1 cellular context compared by ENCODE assay signal in the genomic region with DNA sequence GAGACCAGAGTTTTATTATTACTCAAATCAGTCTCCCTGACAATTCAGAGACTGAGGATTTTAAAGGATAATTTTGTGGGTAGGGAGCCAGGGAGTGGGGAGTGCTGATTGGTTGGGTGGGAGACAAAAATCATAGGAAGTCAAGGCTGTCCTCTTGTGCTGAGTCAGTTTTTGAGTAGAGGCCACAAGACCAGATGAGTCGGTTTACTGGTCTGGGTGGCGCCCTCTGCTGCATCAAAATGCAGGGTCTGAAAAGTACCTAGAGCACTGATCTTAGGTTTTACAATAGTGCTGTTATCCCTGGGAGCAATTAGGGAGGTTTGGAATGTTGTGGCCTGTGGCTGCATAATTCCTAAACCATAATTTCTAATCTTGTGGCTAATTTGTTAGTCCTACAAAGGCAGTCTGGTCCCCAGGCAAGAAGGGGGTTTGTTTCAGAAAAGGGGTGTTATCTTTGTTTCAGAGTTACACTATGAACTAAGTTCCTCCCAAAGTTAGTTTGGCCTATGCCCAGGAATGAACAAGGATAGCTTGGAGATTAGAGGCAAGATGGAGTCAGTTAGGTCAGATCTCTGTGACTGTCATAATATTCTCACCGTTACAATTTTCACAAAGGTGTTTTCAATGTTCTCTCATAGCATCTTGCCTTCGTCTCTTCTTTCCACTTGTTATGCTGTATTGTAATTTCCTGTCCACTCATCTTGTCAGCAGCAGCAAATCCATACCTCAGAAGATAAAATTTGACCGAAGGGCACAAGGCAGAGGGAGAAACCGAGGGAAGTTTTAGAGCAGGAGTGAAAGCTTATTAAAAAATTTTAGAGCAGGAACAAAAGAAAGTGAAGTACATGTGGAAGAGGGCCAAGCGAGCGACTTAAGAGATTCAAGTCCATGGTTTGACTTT.
A peak's percentile ranks its signal among the peaks of the same experiment; 100 is the strongest.
TF ChIP-seq lines count a peak whose summit lies in the region.

No MANE protein-coding gene starts in this region.

TF ChIP-seq in K562, 482 proteins besides CTCF, POLR2A, EP300 and RAD21 (continued from another document and continues in another):
- TF ChIP-seq, protein P1, sequence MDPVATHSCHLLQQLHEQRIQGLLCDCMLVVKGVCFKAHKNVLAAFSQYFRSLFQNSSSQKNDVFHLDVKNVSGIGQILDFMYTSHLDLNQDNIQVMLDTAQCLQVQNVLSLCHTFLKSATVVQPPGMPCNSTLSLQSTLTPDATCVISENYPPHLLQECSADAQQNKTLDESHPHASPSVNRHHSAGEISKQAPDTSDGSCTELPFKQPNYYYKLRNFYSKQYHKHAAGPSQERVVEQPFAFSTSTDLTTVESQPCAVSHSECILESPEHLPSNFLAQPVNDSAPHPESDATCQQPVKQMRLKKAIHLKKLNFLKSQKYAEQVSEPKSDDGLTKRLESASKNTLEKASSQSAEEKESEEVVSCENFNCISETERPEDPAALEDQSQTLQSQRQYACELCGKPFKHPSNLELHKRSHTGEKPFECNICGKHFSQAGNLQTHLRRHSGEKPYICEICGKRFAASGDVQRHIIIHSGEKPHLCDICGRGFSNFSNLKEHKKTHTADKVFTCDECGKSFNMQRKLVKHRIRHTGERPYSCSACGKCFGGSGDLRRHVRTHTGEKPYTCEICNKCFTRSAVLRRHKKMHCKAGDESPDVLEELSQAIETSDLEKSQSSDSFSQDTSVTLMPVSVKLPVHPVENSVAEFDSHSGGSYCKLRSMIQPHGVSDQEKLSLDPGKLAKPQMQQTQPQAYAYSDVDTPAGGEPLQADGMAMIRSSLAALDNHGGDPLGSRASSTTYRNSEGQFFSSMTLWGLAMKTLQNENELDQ (CRISPR knock-in tag; IDR thresholded peaks at IDR 0.05; ENCODE audit: borderline replicate concordance), result no peak
- TF ChIP-seq ZNF445 (CRISPR knock-in tag; IDR thresholded peaks at IDR 0.05; ENCODE audit: low read depth) (no peak), MAFG (tag; conservative IDR thresholded peaks at IDR 0.05) (peak; percentile 85), ZNF282 (CRISPR knock-in tag; IDR thresholded peaks at IDR 0.05) (no peak), TRIM28 (IDR thresholded peaks at IDR 0.05) (no peak), POLR2AphosphoS2 (IDR thresholded peaks at IDR 0.05; ENCODE audit: low read length) (no peak), ZNF274 (IDR thresholded peaks at IDR 0.05; ENCODE audit: borderline replicate concordance, low read depth, low read length) (no peak), TBL1XR1 (IDR thresholded peaks at IDR 0.05; ENCODE audit: low read length in 2 of 2) (no peak), RBM25 (IDR thresholded peaks at IDR 0.05; ENCODE audit: low read depth, low read length, severe bottlenecking) (no peak), PHB (CRISPR knock-in tag; IDR thresholded peaks at IDR 0.05) (no peak), GATA2 (CRISPR knock-in tag; IDR thresholded peaks at IDR 0.05) (no peak), PCBP1 (IDR thresholded peaks at IDR 0.05; ENCODE audit: low read depth, low read length, poor library complexity, severe bottlenecking) (no peak), EP400 (IDR thresholded peaks at IDR 0.05) (no peak), TAF7 (tag; IDR thresholded peaks at IDR 0.05) (no peak), TEAD4 (IDR thresholded peaks at IDR 0.05; ENCODE audit: low read length) (no peak), TEAD4 (CRISPR knock-in tag; IDR thresholded peaks at IDR 0.05; ENCODE audit: borderline replicate concordance) (no peak), ZKSCAN1 (IDR thresholded peaks at IDR 0.05; ENCODE audit: low read depth, low read length) (no peak), KLF13 (tag; IDR thresholded peaks at IDR 0.05; ENCODE audit: borderline replicate concordance, low read depth) (no peak)
- TF ChIP-seq, protein P2, sequence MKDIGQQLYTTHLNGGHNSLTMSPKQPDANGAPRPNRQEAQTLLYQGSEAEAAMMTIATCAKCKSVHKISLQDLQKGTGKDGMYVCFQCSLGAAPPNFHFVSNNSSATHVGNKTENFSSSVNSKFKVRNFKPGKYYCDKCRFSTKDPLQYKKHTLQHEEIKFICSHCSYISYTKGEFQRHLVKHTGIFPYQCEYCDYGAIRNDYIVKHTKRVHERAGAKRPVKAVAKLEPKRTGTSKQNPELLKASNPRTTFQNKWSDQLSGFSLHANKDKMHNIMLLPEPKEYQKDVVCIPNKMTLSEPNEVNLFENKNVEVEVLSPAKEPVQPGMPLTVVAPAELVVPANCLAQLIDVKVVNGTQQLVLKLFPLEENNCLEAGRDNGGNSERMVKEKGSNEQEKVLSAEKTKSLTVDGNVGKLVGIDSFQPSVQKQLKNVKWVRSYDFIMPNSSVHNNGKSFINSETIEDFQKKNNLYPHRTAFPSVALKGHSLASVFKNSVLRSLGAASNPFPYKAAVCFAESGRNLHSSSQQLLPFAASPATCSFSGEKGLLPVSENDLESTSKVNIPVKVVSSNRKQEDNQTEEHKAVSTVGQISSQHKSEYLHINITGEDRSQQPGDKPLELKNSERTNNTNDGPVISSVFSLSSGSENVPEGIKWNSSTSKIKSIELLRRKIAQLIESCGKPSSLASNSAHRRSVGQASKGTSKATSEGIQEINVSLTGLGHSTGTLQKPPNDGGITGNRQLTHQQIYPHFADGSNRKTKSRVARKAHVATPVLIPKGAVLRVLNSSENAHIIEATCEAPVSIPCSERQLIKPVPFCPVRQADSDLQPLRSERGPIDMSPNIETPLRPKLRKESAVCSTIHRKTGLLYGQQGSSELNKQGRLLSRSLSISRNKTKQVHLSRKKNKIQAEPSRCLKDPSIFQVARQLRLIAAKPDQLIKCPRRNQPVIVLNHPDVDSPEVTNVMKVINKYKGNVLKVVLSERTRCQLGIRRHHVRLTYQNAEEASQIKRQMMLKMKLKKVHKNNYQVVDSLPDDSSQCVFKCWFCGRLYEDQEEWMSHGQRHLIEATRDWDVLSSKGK (CRISPR knock-in tag; IDR thresholded peaks at IDR 0.05), result no peak
- TF ChIP-seq, protein P3, sequence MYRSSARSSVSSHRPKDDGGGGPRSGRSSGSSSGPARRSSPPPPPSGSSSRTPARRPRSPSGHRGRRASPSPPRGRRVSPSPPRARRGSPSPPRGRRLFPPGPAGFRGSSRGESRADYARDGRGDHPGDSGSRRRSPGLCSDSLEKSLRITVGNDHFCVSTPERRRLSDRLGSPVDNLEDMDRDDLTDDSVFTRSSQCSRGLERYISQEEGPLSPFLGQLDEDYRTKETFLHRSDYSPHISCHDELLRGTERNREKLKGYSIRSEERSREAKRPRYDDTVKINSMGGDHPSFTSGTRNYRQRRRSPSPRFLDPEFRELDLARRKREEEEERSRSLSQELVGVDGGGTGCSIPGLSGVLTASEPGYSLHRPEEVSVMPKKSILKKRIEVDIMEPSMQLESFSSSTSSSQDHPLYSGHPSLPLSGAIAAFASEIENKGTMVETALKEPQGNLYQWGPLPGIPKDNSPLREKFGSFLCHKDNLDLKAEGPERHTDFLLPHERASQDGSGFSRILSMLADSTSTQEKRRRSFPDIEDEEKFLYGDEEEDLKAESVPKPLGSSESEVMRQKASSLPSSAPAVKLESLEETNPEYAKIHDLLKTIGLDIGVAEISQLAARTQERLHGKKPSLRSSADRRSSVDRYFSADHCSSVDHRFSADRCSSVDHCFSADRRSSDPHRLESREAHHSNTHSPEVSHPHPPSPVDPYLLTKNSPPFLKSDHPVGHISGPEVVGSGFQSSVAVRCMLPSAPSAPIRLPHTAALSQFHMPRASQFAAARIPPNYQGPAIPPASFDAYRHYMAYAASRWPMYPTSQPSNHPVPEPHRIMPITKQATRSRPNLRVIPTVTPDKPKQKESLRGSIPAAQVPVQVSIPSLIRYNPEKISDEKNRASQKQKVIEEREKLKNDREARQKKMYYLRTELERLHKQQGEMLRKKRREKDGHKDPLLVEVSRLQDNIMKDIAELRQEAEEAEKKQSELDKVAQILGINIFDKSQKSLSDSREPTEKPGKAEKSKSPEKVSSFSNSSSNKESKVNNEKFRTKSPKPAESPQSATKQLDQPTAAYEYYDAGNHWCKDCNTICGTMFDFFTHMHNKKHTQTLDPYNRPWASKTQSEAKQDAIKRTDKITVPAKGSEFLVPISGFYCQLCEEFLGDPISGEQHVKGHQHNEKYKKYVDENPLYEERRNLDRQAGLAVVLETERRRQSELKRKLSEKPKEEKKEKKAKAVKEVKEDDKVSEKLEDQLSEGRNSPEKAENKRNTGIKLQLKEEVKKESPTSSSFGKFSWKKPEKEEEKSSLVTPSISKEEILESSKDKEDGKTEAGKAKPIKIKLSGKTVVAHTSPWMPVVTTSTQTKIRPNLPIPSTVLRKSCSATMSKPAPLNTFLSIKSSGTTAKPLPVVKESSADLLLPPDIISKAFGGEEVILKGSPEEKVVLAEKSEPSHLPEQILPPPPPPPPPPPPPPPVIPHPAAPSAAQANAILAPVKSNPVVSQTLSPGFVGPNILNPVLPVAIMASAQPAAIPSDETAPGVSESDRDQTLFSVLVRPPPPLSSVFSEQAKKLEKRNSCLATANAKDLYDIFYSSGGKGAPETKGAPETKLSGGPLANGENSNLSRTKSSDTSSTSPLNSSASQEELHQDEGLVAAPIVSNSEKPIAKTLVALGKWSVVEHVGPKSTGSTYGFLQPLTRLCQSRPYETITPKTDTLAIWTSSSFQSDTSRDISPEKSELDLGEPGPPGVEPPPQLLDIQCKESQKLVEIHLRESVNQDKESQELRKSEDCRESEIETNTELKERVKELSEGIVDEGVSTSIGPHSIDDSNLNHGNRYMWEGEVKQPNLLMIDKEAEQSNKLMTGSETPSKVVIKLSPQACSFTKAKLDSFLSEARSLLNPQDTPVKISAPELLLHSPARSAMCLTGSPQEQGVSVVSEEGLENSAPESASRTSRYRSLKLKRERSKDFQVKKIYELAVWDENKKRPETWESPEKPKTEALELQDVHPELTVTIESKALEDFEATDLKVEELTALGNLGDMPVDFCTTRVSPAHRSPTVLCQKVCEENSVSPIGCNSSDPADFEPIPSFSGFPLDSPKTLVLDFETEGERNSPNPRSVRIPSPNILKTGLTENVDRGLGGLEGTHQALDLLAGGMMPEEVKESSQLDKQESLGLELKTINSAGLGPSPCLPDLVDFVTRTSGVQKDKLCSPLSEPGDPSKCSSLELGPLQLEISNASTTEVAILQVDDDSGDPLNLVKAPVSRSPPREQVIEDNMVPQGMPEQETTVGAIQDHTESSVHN (IDR thresholded peaks at IDR 0.05; ENCODE audit: borderline replicate concordance in 1 of 2, low read depth in 1 of 2), result no peak
- TF ChIP-seq, protein P4, sequence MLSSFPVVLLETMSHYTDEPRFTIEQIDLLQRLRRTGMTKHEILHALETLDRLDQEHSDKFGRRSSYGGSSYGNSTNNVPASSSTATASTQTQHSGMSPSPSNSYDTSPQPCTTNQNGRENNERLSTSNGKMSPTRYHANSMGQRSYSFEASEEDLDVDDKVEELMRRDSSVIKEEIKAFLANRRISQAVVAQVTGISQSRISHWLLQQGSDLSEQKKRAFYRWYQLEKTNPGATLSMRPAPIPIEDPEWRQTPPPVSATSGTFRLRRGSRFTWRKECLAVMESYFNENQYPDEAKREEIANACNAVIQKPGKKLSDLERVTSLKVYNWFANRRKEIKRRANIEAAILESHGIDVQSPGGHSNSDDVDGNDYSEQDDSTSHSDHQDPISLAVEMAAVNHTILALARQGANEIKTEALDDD (IDR thresholded peaks at IDR 0.05), result 0 out of 2 replicates have a peak, but pooled peaks have one; percentile 41
- TF ChIP-seq, protein P5, sequence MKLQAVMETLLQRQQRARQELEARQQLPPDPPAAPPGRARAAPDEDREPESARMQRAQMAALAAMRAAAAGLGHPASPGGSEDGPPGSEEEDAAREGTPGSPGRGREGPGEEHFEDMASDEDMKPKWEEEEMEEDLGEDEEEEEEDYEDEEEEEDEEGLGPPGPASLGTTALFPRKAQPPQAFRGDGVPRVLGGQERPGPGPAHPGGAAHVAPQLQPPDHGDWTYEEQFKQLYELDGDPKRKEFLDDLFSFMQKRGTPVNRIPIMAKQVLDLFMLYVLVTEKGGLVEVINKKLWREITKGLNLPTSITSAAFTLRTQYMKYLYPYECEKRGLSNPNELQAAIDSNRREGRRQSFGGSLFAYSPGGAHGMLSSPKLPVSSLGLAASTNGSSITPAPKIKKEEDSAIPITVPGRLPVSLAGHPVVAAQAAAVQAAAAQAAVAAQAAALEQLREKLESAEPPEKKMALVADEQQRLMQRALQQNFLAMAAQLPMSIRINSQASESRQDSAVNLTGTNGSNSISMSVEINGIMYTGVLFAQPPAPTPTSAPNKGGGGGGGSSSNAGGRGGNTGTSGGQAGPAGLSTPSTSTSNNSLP (IDR thresholded peaks at IDR 0.05; ENCODE audit: borderline replicate concordance, low read depth, low read length), result no peak
- TF ChIP-seq, protein P6, sequence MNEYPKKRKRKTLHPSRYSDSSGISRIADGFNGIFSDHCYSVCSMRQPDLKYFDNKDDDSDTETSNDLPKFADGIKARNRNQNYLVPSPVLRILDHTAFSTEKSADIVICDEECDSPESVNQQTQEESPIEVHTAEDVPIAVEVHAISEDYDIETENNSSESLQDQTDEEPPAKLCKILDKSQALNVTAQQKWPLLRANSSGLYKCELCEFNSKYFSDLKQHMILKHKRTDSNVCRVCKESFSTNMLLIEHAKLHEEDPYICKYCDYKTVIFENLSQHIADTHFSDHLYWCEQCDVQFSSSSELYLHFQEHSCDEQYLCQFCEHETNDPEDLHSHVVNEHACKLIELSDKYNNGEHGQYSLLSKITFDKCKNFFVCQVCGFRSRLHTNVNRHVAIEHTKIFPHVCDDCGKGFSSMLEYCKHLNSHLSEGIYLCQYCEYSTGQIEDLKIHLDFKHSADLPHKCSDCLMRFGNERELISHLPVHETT (CRISPR knock-in tag; conservative IDR thresholded peaks at IDR 0.05 in 1 of 2, IDR thresholded peaks at IDR 0.05 in 1 of 2), result peak in 1 of 2 experiments; percentile 52; a peak in 1 of 4 replicates
- TF ChIP-seq, protein P7, sequence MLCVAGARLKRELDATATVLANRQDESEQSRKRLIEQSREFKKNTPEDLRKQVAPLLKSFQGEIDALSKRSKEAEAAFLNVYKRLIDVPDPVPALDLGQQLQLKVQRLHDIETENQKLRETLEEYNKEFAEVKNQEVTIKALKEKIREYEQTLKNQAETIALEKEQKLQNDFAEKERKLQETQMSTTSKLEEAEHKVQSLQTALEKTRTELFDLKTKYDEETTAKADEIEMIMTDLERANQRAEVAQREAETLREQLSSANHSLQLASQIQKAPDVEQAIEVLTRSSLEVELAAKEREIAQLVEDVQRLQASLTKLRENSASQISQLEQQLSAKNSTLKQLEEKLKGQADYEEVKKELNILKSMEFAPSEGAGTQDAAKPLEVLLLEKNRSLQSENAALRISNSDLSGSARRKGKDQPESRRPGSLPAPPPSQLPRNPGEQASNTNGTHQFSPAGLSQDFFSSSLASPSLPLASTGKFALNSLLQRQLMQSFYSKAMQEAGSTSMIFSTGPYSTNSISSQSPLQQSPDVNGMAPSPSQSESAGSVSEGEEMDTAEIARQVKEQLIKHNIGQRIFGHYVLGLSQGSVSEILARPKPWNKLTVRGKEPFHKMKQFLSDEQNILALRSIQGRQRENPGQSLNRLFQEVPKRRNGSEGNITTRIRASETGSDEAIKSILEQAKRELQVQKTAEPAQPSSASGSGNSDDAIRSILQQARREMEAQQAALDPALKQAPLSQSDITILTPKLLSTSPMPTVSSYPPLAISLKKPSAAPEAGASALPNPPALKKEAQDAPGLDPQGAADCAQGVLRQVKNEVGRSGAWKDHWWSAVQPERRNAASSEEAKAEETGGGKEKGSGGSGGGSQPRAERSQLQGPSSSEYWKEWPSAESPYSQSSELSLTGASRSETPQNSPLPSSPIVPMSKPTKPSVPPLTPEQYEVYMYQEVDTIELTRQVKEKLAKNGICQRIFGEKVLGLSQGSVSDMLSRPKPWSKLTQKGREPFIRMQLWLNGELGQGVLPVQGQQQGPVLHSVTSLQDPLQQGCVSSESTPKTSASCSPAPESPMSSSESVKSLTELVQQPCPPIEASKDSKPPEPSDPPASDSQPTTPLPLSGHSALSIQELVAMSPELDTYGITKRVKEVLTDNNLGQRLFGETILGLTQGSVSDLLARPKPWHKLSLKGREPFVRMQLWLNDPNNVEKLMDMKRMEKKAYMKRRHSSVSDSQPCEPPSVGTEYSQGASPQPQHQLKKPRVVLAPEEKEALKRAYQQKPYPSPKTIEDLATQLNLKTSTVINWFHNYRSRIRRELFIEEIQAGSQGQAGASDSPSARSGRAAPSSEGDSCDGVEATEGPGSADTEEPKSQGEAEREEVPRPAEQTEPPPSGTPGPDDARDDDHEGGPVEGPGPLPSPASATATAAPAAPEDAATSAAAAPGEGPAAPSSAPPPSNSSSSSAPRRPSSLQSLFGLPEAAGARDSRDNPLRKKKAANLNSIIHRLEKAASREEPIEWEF (CRISPR knock-in tag; IDR thresholded peaks at IDR 0.05), result no peak
